7 cellular contexts compared by ENCODE assay signal in genomic region chr7:32964411-32965159, GRCh38. TPM values are rescaled to one million over a fixed set of nuclear protein-coding genes. Genes with fewer than 3 reads are reported as not detected.
DNase-seq lines count a peak whose midpoint lies in the region; ATAC-seq and TF ChIP-seq lines count a peak whose summit lies in the region.
"Not testable (repeated sequence)": the region's sequence is repeated elsewhere in the genome, so short reads cannot be mapped to it uniquely, and the experiment has no call there.

No MANE protein-coding gene starts in this region.

- not testable (repeated sequence) for H3K27ac ChIP-seq in OCI-LY1 (ENCODE audit: low read depth, low read length, poor library complexity, severe bottlenecking)
- peak overlapping the region in 1 of 5 donors; percentile 7 for H3K27ac ChIP-seq in adrenal gland
- H3K27ac ChIP-seq in cardiac muscle cell: peak overlapping the region; percentile 4
- H3K27ac ChIP-seq in neutrophil: peak overlapping the region; percentile 51

- not testable (repeated sequence) for H3K9ac ChIP-seq in OCI-LY1 (ENCODE audit: low read length)

- not testable (repeated sequence) for H3K9me3 ChIP-seq in OCI-LY1 (ENCODE audit: low read length); adrenal gland (replicated peaks in 1 of 3); cardiac muscle cell (ENCODE audit: low read depth); neutrophil

- H3K9me2 ChIP-seq in OCI-LY1 (ENCODE audit: low read depth, low read length): not testable (repeated sequence)

- not testable (repeated sequence) for H3K27me3 ChIP-seq in OCI-LY1 (ENCODE audit: insufficient read depth, low read length); adrenal gland; cardiac muscle cell; neutrophil

- intact Hi-C loops in adrenal gland (cut with DNase I): not testable (repeated sequence)

- H3K4me1 ChIP-seq in OCI-LY1 (ENCODE audit: insufficient read depth, low read length, severe bottlenecking); cardiac muscle cell (ENCODE audit: low read depth): not testable (repeated sequence)
- H3K4me1 ChIP-seq in adrenal gland (replicated peaks in 1 of 2) (peaks cover 8 to 12% of the 10 kb centered on the region in 2 donors), neutrophil (ENCODE audit: control insufficient read depth in 1 of 2, insufficient read depth in 1 of 2, low read depth in 1 of 2, low read length in 1 of 2) (peaks cover 18 to 34% of the 10 kb centered on the region in 2 experiments)

- TF ChIP-seq CTCF in OCI-LY1 (IDR thresholded peaks at IDR 0.05; ENCODE audit: low read length) (peak; percentile 43; the same call in 1 of the 2 replicates), adrenal gland (IDR thresholded peaks at IDR 0.05) (peak; percentile 14 to 49 (median 38)), cardiac muscle cell (IDR thresholded peaks at IDR 0.05; ENCODE audit: low read depth, low read length) (peak; percentile 40)
- not testable (repeated sequence) for TF ChIP-seq CTCF in neutrophil (IDR thresholded peaks at IDR 0.05)

- ATAC-seq in GM18505 (IDR thresholded peaks at IDR 0.05; ENCODE audit: unreplicated experiment) (peak; percentile 96), GM21576 (IDR thresholded peaks at IDR 0.05; ENCODE audit: unreplicated experiment) (peak; percentile 99), HG03103 (IDR thresholded peaks at IDR 0.05; ENCODE audit: low read depth, unreplicated experiment) (peak; percentile 98)

- not testable (repeated sequence) for H3K4me2 ChIP-seq in OCI-LY1 (ENCODE audit: low read length)

- not testable (repeated sequence) for H3K4me3 ChIP-seq in OCI-LY1 (ENCODE audit: low read depth, low read length, poor library complexity, severe bottlenecking); adrenal gland; cardiac muscle cell; neutrophil (ENCODE audit: low read depth in 1 of 2, low read length in 1 of 2)

- not testable (repeated sequence) for H3F3A ChIP-seq in OCI-LY1 (ENCODE audit: insufficient read depth, low read length)

- not testable (repeated sequence) for H3K36me3 ChIP-seq in OCI-LY1 (ENCODE audit: insufficient read depth, low read length); adrenal gland (replicated peaks in 1 of 2); cardiac muscle cell; neutrophil

- not testable (repeated sequence) for H4K20me1 ChIP-seq in OCI-LY1 (ENCODE audit: insufficient read depth, low read length)

- 15 to 19% (median 17%) methylated on average over 5 to 6 of the region's 8 CpGs for WGBS in adrenal gland, 4 donors

- not testable (repeated sequence) for H2AFZ ChIP-seq in OCI-LY1 (ENCODE audit: low read length)

- not testable (repeated sequence) for H3K79me2 ChIP-seq in OCI-LY1 (ENCODE audit: insufficient read depth, low read length)

- not testable (repeated sequence) for TF ChIP-seq POLR2A in GM18505 (IDR thresholded peaks at IDR 0.05; ENCODE audit: borderline replicate concordance, extremely low read depth, insufficient read depth, insufficient read length); adrenal gland (IDR thresholded peaks at IDR 0.05)

- peak in 1 of 7 donors; percentile 20 for DNase-seq in adrenal gland
- DNase-seq in cardiac muscle cell (ENCODE audit: low read depth in 1 of 2, low spot score in 1 of 2): not testable (repeated sequence)

RNA-seq across cellular contexts. Expression of gene FKBP9, which starts 7.3 kb away (rescaled TPM):
- total RNA-seq in adrenal gland (100 to 1,000 TPM in 7 of 8 donors, 10 to 100 TPM in 1; 74.8 to 299 (median 165) TPM), cardiac muscle cell (81.6 and 123 TPM in 2 replicates)
- polyA plus RNA-seq in adrenal gland (10 to 100 TPM; 26.8 to 41.5 (median 39.8) TPM), cardiac muscle cell (58.0 and 102 TPM in 2 replicates)
